Comparison of ENCODE assay signal across 16 cellular contexts in the genomic region with DNA sequence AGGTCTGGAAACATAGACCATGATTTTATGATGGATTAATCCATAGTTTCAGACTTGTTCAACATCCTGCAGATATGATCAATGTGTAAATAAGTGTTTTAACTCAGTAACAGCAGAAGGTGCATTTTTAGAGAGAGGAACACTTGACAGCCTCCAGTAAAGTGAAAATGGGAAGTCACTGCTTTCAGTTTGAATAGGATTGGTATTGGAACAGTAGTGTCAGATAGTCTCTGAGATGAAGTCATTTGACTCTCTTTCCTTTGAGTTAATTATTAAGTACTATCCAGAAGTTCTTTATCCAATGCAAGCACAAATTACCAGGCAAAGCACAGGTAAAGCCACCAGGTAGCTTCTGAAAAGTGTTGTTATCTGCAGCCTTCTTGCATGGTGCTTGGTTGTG. TPM values are rescaled to one million over a fixed set of nuclear protein-coding genes. Genes with fewer than 3 reads are reported as not detected.
DNase-seq lines count a peak whose midpoint lies in the region; ATAC-seq lines count a peak whose summit lies in the region.
"Had no signal": no experiment of that assay in that cellular context is flagged by ENCODE, and none has a peak within 500 bp of the region (broad histone marks: within the 10 kb centered on the region; RNA-seq: fewer than 3 reads in every experiment).

No MANE protein-coding gene starts in this region.

- ATAC-seq in GM18499 (IDR thresholded peaks at IDR 0.05; ENCODE audit: insufficient read depth, unreplicated experiment) (peak; percentile 98), GM19452 (IDR thresholded peaks at IDR 0.05; ENCODE audit: unreplicated experiment) (peak; percentile 90), HG02884 (IDR thresholded peaks at IDR 0.05; ENCODE audit: unreplicated experiment) (peak; percentile 96), HG03558 (IDR thresholded peaks at IDR 0.05; ENCODE audit: extremely low read depth, unreplicated experiment) (peak; percentile 85), T-cell (replicated peaks in 1 of 4) (no peak), sciatic nerve (no peak)
- ATAC-seq in activated CD8-positive, alpha-beta memory T cell treated with anti-CD3 and anti-CD28 coated beads, Interleukin-2, amount 10 ng/mL, durations not matched to agents 7 days and 5 days: no peak
- ATAC-seq: left cardiac atrium had no signal

- no peak overlapping the region for H3K27ac Mint-ChIP-seq in T-cell
- no peak overlapping the region for H3K27ac Mint-ChIP-seq in activated CD8-positive, alpha-beta memory T cell treated with anti-CD3 and anti-CD28 coated beads, Interleukin-2, amount 10 ng/mL, durations not matched to agents 7 days and 5 days
- H3K27ac Mint-ChIP-seq: activated naive CD8-positive, alpha-beta T cell had no signal

- no peaks in the 10 kb centered on the region for H3K27me3 Mint-ChIP-seq in T-cell
- no peaks in the 10 kb centered on the region for H3K27me3 Mint-ChIP-seq in activated CD8-positive, alpha-beta memory T cell treated with anti-CD3 and anti-CD28 coated beads, Interleukin-2, amount 10 ng/mL, durations not matched to agents 7 days and 5 days
- H3K27me3 Mint-ChIP-seq: activated naive CD8-positive, alpha-beta T cell had no signal

- no peaks in the 10 kb centered on the region for H3K4me1 Mint-ChIP-seq in T-cell
- H3K4me1 Mint-ChIP-seq in activated CD8-positive, alpha-beta memory T cell treated with anti-CD3 and anti-CD28 coated beads, Interleukin-2, amount 10 ng/mL, durations not matched to agents 7 days and 5 days: no peaks in the 10 kb centered on the region

- intact Hi-C loops in sciatic nerve (cut with DNase I): no loop called here

- POLR2A ChIA-PET in T-cell (lab: Charles Lee): no interaction called here

- DNase-seq in T-cell: no peak
- no peak for DNase-seq in activated CD8-positive, alpha-beta memory T cell treated with anti-CD3 and anti-CD28 coated beads, Interleukin-2, amount 10 ng/mL, durations not matched to agents 7 days and 5 days
- DNase-seq in sciatic nerve (ENCODE audit: low spot score): no peak
- no peak for DNase-seq in NCI-H2171 treated with DMSO at 0.1 percent for 48 hours (lab: John Stamatoyannopoulos, UW)
- DNase-seq: activated CD4-positive, alpha-beta T cell treated with anti-CD3 and anti-CD28 coated beads, Interleukin-2, amount 50 U/mL, for 48 hours; BE2C; colonic mucosa; left cardiac atrium; NCI-H69; SK-N-SH; stimulated activated CD4-positive, alpha-beta T cell treated with anti-CD3 and anti-CD28 coated beads, Interleukin-15, amount 100 ng/mL, for 24 hours had no signal

- CTCF ChIA-PET in T-cell (lab: Charles Lee): no interaction called here
- CTCF ChIA-PET in activated CD8-positive, alpha-beta memory T cell treated with anti-CD3 and anti-CD28 coated beads, Interleukin-2, amount 10 ng/mL, durations not matched to agents 7 days and 5 days (lab: Charles Lee): no interaction called here

- H3K9me3 Mint-ChIP-seq in T-cell: peaks cover 0 to 4% (median 3%) of the 10 kb centered on the region in 3 donors
- no peaks in the 10 kb centered on the region for H3K9me3 Mint-ChIP-seq in activated CD8-positive, alpha-beta memory T cell treated with anti-CD3 and anti-CD28 coated beads, Interleukin-2, amount 10 ng/mL, durations not matched to agents 7 days and 5 days (ENCODE audit: low read depth)

- no peaks in the 10 kb centered on the region for H3K36me3 Mint-ChIP-seq in T-cell
- H3K36me3 Mint-ChIP-seq in activated CD8-positive, alpha-beta memory T cell treated with anti-CD3 and anti-CD28 coated beads, Interleukin-2, amount 10 ng/mL, durations not matched to agents 7 days and 5 days: no peaks in the 10 kb centered on the region
- H3K36me3 Mint-ChIP-seq: activated naive CD8-positive, alpha-beta T cell had no signal

- no peak overlapping the region for H3K4me3 Mint-ChIP-seq in T-cell
- no peak overlapping the region for H3K4me3 Mint-ChIP-seq in activated CD8-positive, alpha-beta memory T cell treated with anti-CD3 and anti-CD28 coated beads, Interleukin-2, amount 10 ng/mL, durations not matched to agents 7 days and 5 days
- H3K4me3 Mint-ChIP-seq: activated naive CD8-positive, alpha-beta T cell had no signal

RNA-seq across cellular contexts. Expression of a gene that starts 14.5 kb away (rescaled TPM):
- total RNA-seq in T-cell (under 1 TPM in 1 of 5 donors, not detected in 4; 0.26 TPM), sciatic nerve (50.9 TPM)
- total RNA-seq in activated CD8-positive, alpha-beta memory T cell treated with anti-CD3 and anti-CD28 coated beads, Interleukin-2, amount 10 ng/mL, durations not matched to agents 7 days and 5 days: not detected

Comparison
In these comparisons a context has a peak if more than half of its experiments do, and no peak if none do; other contexts are left out.
1. ATAC-seq: peak in GM18499 (single experiment), GM19452 (single experiment), HG02884 (single experiment) and HG03558 (single experiment); none in T-cell (0 of 4), activated CD8-positive, alpha-beta memory T cell treated with anti-CD3 and anti-CD28 coated beads, Interleukin-2, amount 10 ng/mL, durations not matched to agents 7 days and 5 days (single experiment) and sciatic nerve (single experiment).
2. RNA of a gene that starts 14.5 kb away (total RNA-seq): 50.9 TPM in sciatic nerve (single experiment); 0.26 TPM in T-cell and not detected in activated CD8-positive, alpha-beta memory T cell treated with anti-CD3 and anti-CD28 coated beads, Interleukin-2, amount 10 ng/mL, durations not matched to agents 7 days and 5 days; every median in the first group is over 10 times any median in the second.